ENCODE assay signal across 11 cellular contexts in the genomic region with DNA sequence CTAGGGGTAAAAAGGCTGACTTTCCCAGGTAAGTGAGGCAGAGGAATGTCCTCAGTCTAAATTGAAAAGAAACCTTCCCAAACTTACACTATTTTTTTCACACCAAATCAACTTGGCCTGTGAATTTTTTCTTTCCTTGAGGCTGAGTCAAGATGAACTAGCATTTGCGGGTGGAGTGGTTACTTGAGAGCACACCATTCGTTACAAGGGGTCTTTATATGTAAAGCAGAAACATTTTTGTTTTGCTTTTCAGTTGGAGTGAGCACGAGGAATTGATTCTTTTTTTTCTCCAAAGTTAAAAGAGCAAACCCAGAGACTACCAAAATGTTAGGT. TPM values are rescaled to one million over a fixed set of nuclear protein-coding genes. Genes with fewer than 3 reads are reported as not detected.
A peak's percentile ranks its signal among the peaks of the same experiment; 100 is the strongest.
DNase-seq lines count a peak whose midpoint lies in the region; ATAC-seq and TF ChIP-seq lines count a peak whose summit lies in the region.
"Had no signal": no experiment of that assay in that cellular context is flagged by ENCODE, and none has a peak within 500 bp of the region (broad histone marks: within the 10 kb centered on the region; RNA-seq: fewer than 3 reads in every experiment).

No MANE protein-coding gene starts in this region.

- H3K36me3 Mint-ChIP-seq in activated naive CD4-positive, alpha-beta T cell treated with anti-CD3 and anti-CD28 coated beads, Interleukin-2, amount 50 U/mL, for 24 hours: peaks cover 2% of the 10 kb centered on the region
- no peaks in the 10 kb centered on the region for H3K36me3 Mint-ChIP-seq in natural killer cell

- no peak for DNase-seq in activated naive CD4-positive, alpha-beta T cell treated with anti-CD3 and anti-CD28 coated beads, Interleukin-2, amount 50 U/mL, for 16 hours
- DNase-seq in colonic mucosa (no peak), natural killer cell (no peak), upper lobe of right lung (no peak), SIG-M5 treated with dmso at 0.1 percent for 504 hours (lab: John Stamatoyannopoulos, UW; ENCODE audit: unreplicated experiment) (no peak), AML-193 (lab: John Stamatoyannopoulos, UW) (no peak), NCI-H748 treated with DMSO at 0.1 percent for 48 hours (lab: John Stamatoyannopoulos, UW) (no peak)
- DNase-seq: activated CD4-positive, alpha-beta T cell treated with anti-CD3 and anti-CD28 coated beads for 4 hours; NCI-H2029 had no signal

- peaks cover 27% of the 10 kb centered on the region for H3K4me1 ChIP-seq in colonic mucosa
- peaks cover 78% of the 10 kb centered on the region for H3K4me1 ChIP-seq in upper lobe of right lung
- H3K4me1 ChIP-seq: BLaER1 had no signal

- H3K4me3 Mint-ChIP-seq in activated naive CD4-positive, alpha-beta T cell treated with anti-CD3 and anti-CD28 coated beads, Interleukin-2, amount 50 U/mL, for 24 hours: peak overlapping the region; percentile 86
- H3K4me3 Mint-ChIP-seq in natural killer cell: peak overlapping the region; percentile 10

- TF ChIP-seq CTCF in colonic mucosa (IDR thresholded peaks at IDR 0.05) (no peak), natural killer cell (IDR thresholded peaks at IDR 0.05) (no peak), upper lobe of right lung (IDR thresholded peaks at IDR 0.05) (no peak)

- H3K27me3 ChIP-seq in colonic mucosa: no peaks in the 10 kb centered on the region
- H3K27me3 ChIP-seq in upper lobe of right lung: no peaks in the 10 kb centered on the region
- H3K27me3 ChIP-seq: BLaER1 had no signal

- peak overlapping the region in 1 of 2 donors; percentile 30 for H3K9ac ChIP-seq in colonic mucosa (ENCODE audit: low read depth in 2 of 2, low read length in 2 of 2)
- H3K9ac ChIP-seq: BLaER1 had no signal

- H3K9me3 ChIP-seq in colonic mucosa (no peaks in the 10 kb centered on the region), upper lobe of right lung (no peaks in the 10 kb centered on the region)
- H3K9me3 ChIP-seq: BLaER1 had no signal

- H3K27me3 Mint-ChIP-seq in activated naive CD4-positive, alpha-beta T cell treated with anti-CD3 and anti-CD28 coated beads, Interleukin-2, amount 50 U/mL, for 24 hours: no peaks in the 10 kb centered on the region
- H3K27me3 Mint-ChIP-seq in natural killer cell (ENCODE audit: low read depth in 2 of 2): no peaks in the 10 kb centered on the region

- H3K9me3 Mint-ChIP-seq in activated naive CD4-positive, alpha-beta T cell treated with anti-CD3 and anti-CD28 coated beads, Interleukin-2, amount 50 U/mL, for 24 hours: no peaks in the 10 kb centered on the region
- no peaks in the 10 kb centered on the region for H3K9me3 Mint-ChIP-seq in natural killer cell

- H3K4me1 Mint-ChIP-seq in activated naive CD4-positive, alpha-beta T cell treated with anti-CD3 and anti-CD28 coated beads, Interleukin-2, amount 50 U/mL, for 24 hours: peaks cover 84% of the 10 kb centered on the region
- H3K4me1 Mint-ChIP-seq in natural killer cell: peaks cover 20 to 22% of the 10 kb centered on the region in 2 donors

- no peak for ATAC-seq in natural killer cell
- ATAC-seq in upper lobe of right lung: no peak

- H3K4me3 ChIP-seq in colonic mucosa (no peak overlapping the region), upper lobe of right lung (peak overlapping the region; percentile 25)
- H3K4me3 ChIP-seq: BLaER1 had no signal

- intact Hi-C loops in colonic mucosa (cut with DNase I) (no loop called here), natural killer cell (cut with micrococcal nuclease) (no loop called here), upper lobe of right lung (cut with DNase I) (no loop called here)

- H3K36me3 ChIP-seq in colonic mucosa (no peaks in the 10 kb centered on the region), upper lobe of right lung (no peaks in the 10 kb centered on the region)
- H3K36me3 ChIP-seq: BLaER1 had no signal

- peak overlapping the region; percentile 66 for H3K27ac Mint-ChIP-seq in activated naive CD4-positive, alpha-beta T cell treated with anti-CD3 and anti-CD28 coated beads, Interleukin-2, amount 50 U/mL, for 24 hours
- H3K27ac Mint-ChIP-seq in natural killer cell: peak overlapping the region in 1 of 2 donors; percentile 56

- peak overlapping the region; percentile 88 for H3K27ac ChIP-seq in colonic mucosa
- H3K27ac ChIP-seq in upper lobe of right lung: peak overlapping the region; percentile 90
- H3K27ac ChIP-seq: BLaER1 had no signal

RNA-seq across cellular contexts. Expression of a gene that starts 36.4 kb away (rescaled TPM):
- 10 to 100 TPM; 10.4 to 11.0 TPM for total RNA-seq in colonic mucosa
- total RNA-seq in natural killer cell: 10 to 100 TPM; 14.2 to 20.5 (median 16.1) TPM
- total RNA-seq in upper lobe of right lung: 27.5 TPM
